In genomic region chr11:65113839-65114238, GRCh38 we compare ENCODE assay signal across 10 cellular contexts. TPM values are rescaled to one million over a fixed set of nuclear protein-coding genes. Genes with fewer than 3 reads are reported as not detected.
DNase-seq lines count a peak whose midpoint lies in the region; ATAC-seq and TF ChIP-seq lines count a peak whose summit lies in the region.
"Had no signal": no experiment of that assay in that cellular context is flagged by ENCODE, and none has a peak within 500 bp of the region (broad histone marks: within the 10 kb centered on the region; RNA-seq: fewer than 3 reads in every experiment).

No MANE protein-coding gene starts in this region.

- H3K36me3 Mint-ChIP-seq in activated naive CD4-positive, alpha-beta T cell treated with anti-CD3 and anti-CD28 coated beads, Interleukin-2, amount 10 ng/mL, durations not matched to agents 7 days and 5 days: peaks cover 28% of the 10 kb centered on the region
- peaks cover 14% of the 10 kb centered on the region for H3K36me3 Mint-ChIP-seq in activated naive CD4-positive, alpha-beta T cell treated with anti-CD3 and anti-CD28 coated beads for 36 hours (ENCODE audit: low read depth)
- peaks cover 13% of the 10 kb centered on the region for H3K36me3 Mint-ChIP-seq in activated CD4-positive, alpha-beta memory T cell treated with anti-CD3 and anti-CD28 coated beads for 36 hours

- no peak for ATAC-seq in GM21381 (IDR thresholded peaks at IDR 0.05; ENCODE audit: unreplicated experiment)
- ATAC-seq: Right ventricle myocardium inferior had no signal

- peak overlapping the region; percentile 95; the same call in 1 of the 2 replicates for H3K9ac ChIP-seq in iPS-20b (ENCODE audit: low read depth, low read length)

- no peak for TF ChIP-seq CTCF in spleen (IDR thresholded peaks at IDR 0.05 in 8 of 11, conservative IDR thresholded peaks at IDR 0.05 in 3 of 11)

- no peak overlapping the region for H3K4me3 ChIP-seq in iPS-20b (ENCODE audit: low read length)
- peak overlapping the region in 1 of 8 donors; percentile 77 for H3K4me3 ChIP-seq in spleen

- WGBS in spleen, 5 donors: 77 to 86% (median 80%) methylated on average over 6 of the region's 6 CpGs

- peaks cover 62% of the 10 kb centered on the region for H3K4me1 Mint-ChIP-seq in activated naive CD4-positive, alpha-beta T cell treated with anti-CD3 and anti-CD28 coated beads, Interleukin-2, amount 10 ng/mL, durations not matched to agents 7 days and 5 days
- peaks cover 62% of the 10 kb centered on the region for H3K4me1 Mint-ChIP-seq in activated naive CD4-positive, alpha-beta T cell treated with anti-CD3 and anti-CD28 coated beads for 36 hours (ENCODE audit: low read depth)
- H3K4me1 Mint-ChIP-seq in activated CD4-positive, alpha-beta memory T cell treated with anti-CD3 and anti-CD28 coated beads for 36 hours (ENCODE audit: low read depth): peaks cover 65% of the 10 kb centered on the region

- H3K27ac ChIP-seq in iPS-20b (ENCODE audit: low read length) (no peak overlapping the region), spleen (no peak overlapping the region)

- no peaks in the 10 kb centered on the region for H3K9me3 Mint-ChIP-seq in activated naive CD4-positive, alpha-beta T cell treated with anti-CD3 and anti-CD28 coated beads, Interleukin-2, amount 10 ng/mL, durations not matched to agents 7 days and 5 days
- H3K9me3 Mint-ChIP-seq in activated naive CD4-positive, alpha-beta T cell treated with anti-CD3 and anti-CD28 coated beads for 36 hours: no peaks in the 10 kb centered on the region
- H3K9me3 Mint-ChIP-seq in activated CD4-positive, alpha-beta memory T cell treated with anti-CD3 and anti-CD28 coated beads for 36 hours: no peaks in the 10 kb centered on the region

- POLR2A ChIA-PET in activated CD4-positive, alpha-beta memory T cell treated with anti-CD3 and anti-CD28 coated beads for 36 hours (lab: Charles Lee): interaction anchor here (2.8 kb wide), 1 partner anchor 8 kb away, joined by 19 read pairs; the partner anchor contains the start of genes FAU and MRPL49

- peak overlapping the region; percentile 92 for H3K27ac Mint-ChIP-seq in activated naive CD4-positive, alpha-beta T cell treated with anti-CD3 and anti-CD28 coated beads, Interleukin-2, amount 10 ng/mL, durations not matched to agents 7 days and 5 days
- H3K27ac Mint-ChIP-seq in activated naive CD4-positive, alpha-beta T cell treated with anti-CD3 and anti-CD28 coated beads for 36 hours: no peak overlapping the region
- H3K27ac Mint-ChIP-seq in activated CD4-positive, alpha-beta memory T cell treated with anti-CD3 and anti-CD28 coated beads for 36 hours: no peak overlapping the region

- H3K27me3 ChIP-seq in iPS-20b (ENCODE audit: insufficient read depth, low read length) (no peaks in the 10 kb centered on the region), spleen (replicated peaks in 1 of 7) (no peaks in the 10 kb centered on the region)

- no peak for DNase-seq in activated naive CD4-positive, alpha-beta T cell treated with anti-CD3 and anti-CD28 coated beads, Interleukin-2, amount 10 ng/mL, durations not matched to agents 7 days and 5 days
- DNase-seq in activated naive CD4-positive, alpha-beta T cell treated with anti-CD3 and anti-CD28 coated beads for 36 hours: no peak
- DNase-seq in activated CD4-positive, alpha-beta memory T cell treated with anti-CD3 and anti-CD28 coated beads for 36 hours: no peak
- DNase-seq in spleen (peak; percentile 35), SHP77 (lab: John Stamatoyannopoulos, UW) (no peak)
- no peak for DNase-seq in stimulated activated CD8-positive, alpha-beta memory T cell treated with anti-CD3 and anti-CD28 coated beads, Interleukin-4, amount 100 ng/mL, for 48 hours
- DNase-seq: GOT3 had no signal

- CTCF ChIA-PET in activated naive CD4-positive, alpha-beta T cell treated with anti-CD3 and anti-CD28 coated beads, Interleukin-2, amount 10 ng/mL, durations not matched to agents 7 days and 5 days (lab: Charles Lee): interaction anchor here (0.6 to 8.7 kb wide), 5 partner anchors 7 to 355 kb away, joined by 3 to 60 read pairs (median 4); partner anchors contain the start of genes FAU, MRPL49 and VPS51
- CTCF ChIA-PET in activated naive CD4-positive, alpha-beta T cell treated with anti-CD3 and anti-CD28 coated beads for 36 hours (lab: Charles Lee): interaction anchor here (0.5 to 4.1 kb wide), 4 partner anchors 16 to 598 kb away, joined by 3 to 41 read pairs (median 4); partner anchors contain the start of genes SNX15 and VPS51
- CTCF ChIA-PET in activated CD4-positive, alpha-beta memory T cell treated with anti-CD3 and anti-CD28 coated beads for 36 hours (lab: Charles Lee): interaction anchor here (2.6 to 6.7 kb wide), 3 partner anchors 6 to 31 kb away, joined by 7 to 122 read pairs (median 72); partner anchors contain the start of genes CDCA5, FAU, MRPL49 and VPS51

- peak overlapping the region; percentile 87 for H3K4me3 Mint-ChIP-seq in activated naive CD4-positive, alpha-beta T cell treated with anti-CD3 and anti-CD28 coated beads, Interleukin-2, amount 10 ng/mL, durations not matched to agents 7 days and 5 days
- no peak overlapping the region for H3K4me3 Mint-ChIP-seq in activated naive CD4-positive, alpha-beta T cell treated with anti-CD3 and anti-CD28 coated beads for 36 hours
- peak overlapping the region; percentile 84 for H3K4me3 Mint-ChIP-seq in activated CD4-positive, alpha-beta memory T cell treated with anti-CD3 and anti-CD28 coated beads for 36 hours

- H3K36me3 ChIP-seq in iPS-20b (ENCODE audit: insufficient read depth, low read depth, low read length) (peaks cover 22% of the 10 kb centered on the region), spleen (peaks cover 0 to 42% (median 28%) of the 10 kb centered on the region in 6 donors)

- H3K9me3 ChIP-seq in iPS-20b (ENCODE audit: insufficient read depth, low read depth, low read length) (no peaks in the 10 kb centered on the region), spleen (no peaks in the 10 kb centered on the region)

- H3K27me3 Mint-ChIP-seq in activated naive CD4-positive, alpha-beta T cell treated with anti-CD3 and anti-CD28 coated beads, Interleukin-2, amount 10 ng/mL, durations not matched to agents 7 days and 5 days: peaks cover 4% of the 10 kb centered on the region
- no peaks in the 10 kb centered on the region for H3K27me3 Mint-ChIP-seq in activated naive CD4-positive, alpha-beta T cell treated with anti-CD3 and anti-CD28 coated beads for 36 hours (ENCODE audit: low read depth)
- no peaks in the 10 kb centered on the region for H3K27me3 Mint-ChIP-seq in activated CD4-positive, alpha-beta memory T cell treated with anti-CD3 and anti-CD28 coated beads for 36 hours

- intact Hi-C loops in activated naive CD4-positive, alpha-beta T cell treated with anti-CD3 and anti-CD28 coated beads for 36 hours (cut with micrococcal nuclease): loop anchor here (5.0 kb wide), 2 partner anchors 148 to 218 kb away; partner anchors contain the start of genes DPF2 and POLA2
- intact Hi-C loops in activated CD4-positive, alpha-beta memory T cell treated with anti-CD3 and anti-CD28 coated beads for 36 hours (cut with micrococcal nuclease): loop anchor here (10.0 kb wide), 2 partner anchors 369 to 869 kb away; partner anchors contain the start of genes FKBP2, PPP1R14B and RASGRP2
- intact Hi-C loops in spleen (cut with DNase I; ENCODE audit: low total_unique reads): no loop called here

- H3K4me1 ChIP-seq in iPS-20b (ENCODE audit: insufficient read depth, low read length): peaks cover 5% of the 10 kb centered on the region; the same call in 1 of the 2 replicates
- peaks cover 43 to 85% (median 68%) of the 10 kb centered on the region in 6 donors for H3K4me1 ChIP-seq in spleen

- TF ChIP-seq POLR2A in spleen (IDR thresholded peaks at IDR 0.05): no peak

RNA-seq across cellular contexts. Expression of gene TM7SF2, which starts 2.2 kb away (rescaled TPM):
- 10 to 100 TPM; 10.9 to 11.9 TPM for total RNA-seq in activated naive CD4-positive, alpha-beta T cell treated with anti-CD3 and anti-CD28 coated beads for 36 hours
- 10 to 100 TPM; 19.2 to 21.0 TPM for total RNA-seq in activated CD4-positive, alpha-beta memory T cell treated with anti-CD3 and anti-CD28 coated beads for 36 hours
- total RNA-seq in spleen: 10 to 100 TPM in 6 of 7 donors, 1 to 10 TPM in 1; 8.9 to 29.7 (median 13.9) TPM
- 10 to 100 TPM; 14.1 to 16.9 (median 14.5) TPM for polyA plus RNA-seq in spleen

RNA-seq across cellular contexts. Expression of gene ZNHIT2, which starts 3.7 kb away (rescaled TPM):
- total RNA-seq in activated naive CD4-positive, alpha-beta T cell treated with anti-CD3 and anti-CD28 coated beads for 36 hours: 1 to 10 TPM; 5.6 to 6.1 TPM
- 1 to 10 TPM; 9.3 to 9.7 TPM for total RNA-seq in activated CD4-positive, alpha-beta memory T cell treated with anti-CD3 and anti-CD28 coated beads for 36 hours
- total RNA-seq in spleen: 10 to 100 TPM in 4 of 7 donors, 1 to 10 TPM in 3; 7.9 to 16.4 (median 10.2) TPM
- 10 to 100 TPM; 19.1 to 21.1 (median 19.2) TPM for polyA plus RNA-seq in spleen

RNA-seq across cellular contexts. Expression of gene FAU, which starts 8.1 kb away (rescaled TPM):
- total RNA-seq in activated naive CD4-positive, alpha-beta T cell treated with anti-CD3 and anti-CD28 coated beads for 36 hours: 1,000 to 10,000 TPM; 1,272 to 1,294 TPM
- total RNA-seq in activated CD4-positive, alpha-beta memory T cell treated with anti-CD3 and anti-CD28 coated beads for 36 hours: 1,000 to 10,000 TPM; 1,138 to 1,149 TPM
- total RNA-seq in spleen: 1,000 to 10,000 TPM in 1 of 7 donors, 100 to 1,000 TPM in 6; 528 to 1,008 (median 809) TPM
- 1,000 to 10,000 TPM; 1,501 to 2,170 (median 2,090) TPM for polyA plus RNA-seq in spleen

RNA-seq across cellular contexts. Expression of gene MRPL49, which starts 8.3 kb away (rescaled TPM):
- total RNA-seq in activated naive CD4-positive, alpha-beta T cell treated with anti-CD3 and anti-CD28 coated beads for 36 hours: 10 to 100 TPM; 49.3 to 51.6 TPM
- 10 to 100 TPM; 48.5 to 52.5 TPM for total RNA-seq in activated CD4-positive, alpha-beta memory T cell treated with anti-CD3 and anti-CD28 coated beads for 36 hours
- total RNA-seq in spleen: 10 to 100 TPM; 31.9 to 51.2 (median 40.8) TPM
- polyA plus RNA-seq in spleen: 10 to 100 TPM; 20.0 to 42.4 (median 30.8) TPM

RNA-seq across cellular contexts. Expression of gene VPS51, which starts 17.8 kb away (rescaled TPM):
- 10 to 100 TPM; 90.8 to 96.0 TPM for total RNA-seq in activated naive CD4-positive, alpha-beta T cell treated with anti-CD3 and anti-CD28 coated beads for 36 hours
- total RNA-seq in activated CD4-positive, alpha-beta memory T cell treated with anti-CD3 and anti-CD28 coated beads for 36 hours: 10 to 100 TPM; 97.1 to 99.2 TPM
- total RNA-seq in spleen: 100 to 1,000 TPM; 103 to 570 (median 146) TPM
- 100 to 1,000 TPM; 118 to 157 (median 152) TPM for polyA plus RNA-seq in spleen
